Comparison of ENCODE assay signal across 8 cellular contexts in the genomic region with DNA sequence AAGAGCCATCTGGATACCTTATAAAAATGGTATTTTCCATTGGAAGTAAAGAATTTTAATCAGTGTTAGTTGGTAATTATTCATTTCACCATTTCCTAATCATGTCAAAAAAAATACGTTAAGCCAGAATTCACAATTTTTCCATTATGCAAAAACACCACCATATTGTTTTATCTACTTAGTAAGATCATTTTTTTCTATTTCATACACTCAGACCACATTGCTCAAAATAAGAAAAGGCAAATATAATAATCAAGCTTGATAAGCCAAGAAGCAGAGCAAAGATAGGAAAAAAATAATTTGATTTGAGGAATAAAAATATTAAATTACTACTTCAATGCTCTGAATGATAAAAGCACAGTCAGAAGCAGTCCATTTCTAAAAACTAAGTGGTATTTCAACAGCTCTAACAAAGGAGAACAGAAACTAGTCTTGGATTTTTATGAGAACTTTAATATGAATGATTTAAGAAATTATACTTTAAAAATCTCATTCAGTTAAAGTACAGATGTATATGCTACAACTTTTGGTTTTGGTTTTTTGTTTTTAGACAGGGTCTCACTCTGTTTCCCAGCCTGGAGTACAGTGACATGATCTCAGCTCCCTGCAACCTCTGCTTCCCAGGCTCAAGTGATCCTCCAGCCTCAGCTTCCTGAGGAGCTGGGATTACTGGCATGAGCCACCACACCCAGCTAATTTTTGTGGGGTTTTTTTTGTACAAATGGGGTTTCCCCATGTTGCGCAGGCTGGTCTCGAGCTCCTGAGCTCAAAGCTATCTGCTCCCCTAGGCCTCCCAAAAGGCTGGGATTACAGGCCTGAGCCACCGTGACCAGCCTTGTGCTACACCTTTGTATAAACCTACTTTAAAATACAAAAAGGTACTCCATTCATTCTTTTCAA. TPM values are rescaled to one million over a fixed set of nuclear protein-coding genes. Genes with fewer than 3 reads are reported as not detected.
DNase-seq lines count a peak whose midpoint lies in the region; ATAC-seq lines count a peak whose summit lies in the region.

No MANE protein-coding gene starts in this region.

- peak; percentile 85 for ATAC-seq in GM18909 (IDR thresholded peaks at IDR 0.05; ENCODE audit: poor library complexity, unreplicated experiment)
- peak; percentile 80 for ATAC-seq in HG02885 (IDR thresholded peaks at IDR 0.05; ENCODE audit: poor library complexity, unreplicated experiment)

- peak in 3 of 5 experiments; percentile 4 to 67 (median 36) for DNase-seq in T-helper 2 cell
- peak; percentile 30 for DNase-seq in dermis blood vessel endothelial cell
- DNase-seq in stimulated activated CD4-positive, alpha-beta T cell treated with anti-CD3 and anti-CD28 coated beads, Interleukin-2, amount 100 ng/mL, for 24 hours: peak; percentile 41 to 43
- no peak for DNase-seq in DMS153 treated with DMSO at 0.1 percent for 48 hours (lab: John Stamatoyannopoulos, UW; ENCODE audit: unreplicated experiment)
- no peak for DNase-seq in SHP77 treated with DMSO at 0.1 percent for 48 hours (lab: John Stamatoyannopoulos, UW)
- no peak for DNase-seq in OCI-M1 (lab: John Stamatoyannopoulos, UW)

RNA-seq across cellular contexts. Expression of a gene that starts 46.6 kb away (rescaled TPM):
- 0.05 TPM in 1 of 2 replicates, not detected in the other for total RNA-seq in dermis blood vessel endothelial cell

Comparison
In these comparisons a context has a peak if more than half of its experiments do, and no peak if none do; other contexts are left out.
1. DNase-seq: peak in T-helper 2 cell (3 of 5), dermis blood vessel endothelial cell (single experiment) and stimulated activated CD4-positive, alpha-beta T cell treated with anti-CD3 and anti-CD28 coated beads, Interleukin-2, amount 100 ng/mL, for 24 hours (2 of 2); none in DMS153 treated with DMSO at 0.1 percent for 48 hours (single experiment), SHP77 treated with DMSO at 0.1 percent for 48 hours (single experiment) and OCI-M1 (single experiment).